Comparison of ENCODE assay signal across 9 cellular contexts in the genomic region with DNA sequence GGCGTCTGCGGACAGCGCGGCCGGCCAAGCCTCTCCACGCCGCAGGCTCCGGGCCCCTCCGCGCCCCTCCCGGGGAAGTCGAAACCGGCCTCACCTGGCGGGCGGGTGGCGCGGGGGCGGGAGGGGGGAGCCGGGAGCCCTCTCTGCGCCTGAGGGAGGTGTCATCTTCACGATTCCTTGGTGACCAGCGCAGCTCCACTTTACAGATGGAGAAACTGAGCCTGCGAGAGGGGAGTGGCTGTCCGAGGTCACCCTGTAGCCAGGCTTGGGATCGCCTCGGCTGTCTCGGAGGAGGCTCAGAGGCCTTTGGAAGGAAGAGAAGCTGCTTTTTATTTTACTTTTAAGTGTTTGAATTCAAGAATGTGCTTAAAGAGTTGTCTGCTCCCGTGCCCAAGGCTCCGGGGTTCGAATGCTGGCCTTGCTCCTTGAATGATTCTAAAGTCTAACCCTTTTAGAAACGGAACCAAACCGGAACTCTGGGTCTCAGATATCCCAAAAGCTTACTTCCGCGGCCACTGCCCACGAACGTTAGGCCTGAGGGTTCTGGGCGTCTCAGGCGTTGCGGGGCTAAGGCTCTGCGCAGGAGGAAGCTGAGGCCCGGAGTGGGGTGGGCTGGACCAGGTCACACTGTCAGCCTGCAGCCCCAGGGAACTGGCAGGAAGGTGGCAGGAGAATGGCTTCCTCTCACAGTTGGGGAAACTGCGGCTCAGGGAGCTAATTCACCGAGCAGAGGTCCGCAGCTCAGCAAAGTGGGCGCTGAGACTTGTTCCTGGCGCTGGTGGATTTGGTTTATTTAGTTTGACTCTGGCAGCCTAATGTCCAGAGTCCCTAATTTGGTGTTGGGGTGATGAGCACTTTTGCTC. TPM values are rescaled to one million over a fixed set of nuclear protein-coding genes. Genes with fewer than 3 reads are reported as not detected.
DNase-seq lines count a peak whose midpoint lies in the region; ATAC-seq and TF ChIP-seq lines count a peak whose summit lies in the region.
"Had no signal": no experiment of that assay in that cellular context is flagged by ENCODE, and none has a peak within 500 bp of the region (broad histone marks: within the 10 kb centered on the region; RNA-seq: fewer than 3 reads in every experiment).

No MANE protein-coding gene starts in this region.

- H3K36me3 ChIP-seq in DOHH2 (ENCODE audit: control insufficient read depth, low read length) (peaks cover 35% of the 10 kb centered on the region), left ventricle myocardium inferior (no peaks in the 10 kb centered on the region), spleen (peaks cover 0 to 6% (median 0%) of the 10 kb centered on the region in 6 donors)

- H3K27me3 ChIP-seq in DOHH2 (ENCODE audit: control insufficient read depth, low read length) (no peaks in the 10 kb centered on the region), left ventricle myocardium inferior (ENCODE audit: low read depth) (peaks cover 45% of the 10 kb centered on the region), spleen (replicated peaks in 1 of 7) (no peaks in the 10 kb centered on the region)

- 1 to 10% (median 6%) methylated on average over 14 to 46 of the region's 46 CpGs for WGBS in spleen, 5 donors

- H3K9me3 ChIP-seq in DOHH2 (ENCODE audit: control insufficient read depth, insufficient read depth, low read length) (no peaks in the 10 kb centered on the region), left ventricle myocardium inferior (replicated peaks) (no peaks in the 10 kb centered on the region), spleen (no peaks in the 10 kb centered on the region)

- H3K4me2 ChIP-seq in DOHH2 (ENCODE audit: low read length), result peak overlapping the region; percentile 94

- TF ChIP-seq POLR2A in spleen (IDR thresholded peaks at IDR 0.05), result no peak

- no peak for TF ChIP-seq CTCF in DOHH2 (IDR thresholded peaks at IDR 0.05; ENCODE audit: low read depth, low read length, poor library complexity, severe bottlenecking)
- TF ChIP-seq CTCF in left ventricle myocardium inferior (IDR thresholded peaks at IDR 0.05; ENCODE audit: borderline replicate concordance), result no peak
- TF ChIP-seq CTCF in spleen (IDR thresholded peaks at IDR 0.05 in 8 of 11, conservative IDR thresholded peaks at IDR 0.05 in 3 of 11), result no peak

- H3F3A ChIP-seq in DOHH2 (ENCODE audit: control insufficient read depth, insufficient read depth), result peaks cover 54% of the 10 kb centered on the region

- H3K27ac ChIP-seq in DOHH2 (ENCODE audit: low read depth, low read length) (peak overlapping the region; percentile 93), left ventricle myocardium inferior (replicated peaks) (no peak overlapping the region), spleen (peak overlapping the region; percentile 85 to 98 (median 93))

- peak; percentile 29 for DNase-seq in activated CD4-positive, alpha-beta T cell treated with anti-CD3 and anti-CD28 coated beads, Interleukin-2, amount 50 U/mL, for 1 hour
- no peak for DNase-seq in left ventricle myocardium inferior
- DNase-seq in spleen, result peak; percentile 89
- no peak for DNase-seq in ACHN
- no peak for DNase-seq in kidney glomerular epithelial cell (lab: John Stamatoyannopoulos, UW)
- DNase-seq in iPS-NIHi7 (ENCODE audit: extremely low spot score), result no peak

- H3K4me3 ChIP-seq in DOHH2 (ENCODE audit: low read length), result peak overlapping the region; percentile 87
- H3K4me3 ChIP-seq in left ventricle myocardium inferior, result peak overlapping the region; percentile 63
- H3K4me3 ChIP-seq in spleen, result peak overlapping the region; percentile 40 to 88 (median 60)

- ATAC-seq in HG02852 (IDR thresholded peaks at IDR 0.05; ENCODE audit: unreplicated experiment), result peak; percentile 26

- peaks cover 43% of the 10 kb centered on the region for H3K79me2 ChIP-seq in DOHH2 (ENCODE audit: control insufficient read depth, low read length)

- in situ Hi-C loops in ACHN (cut with HindIII; ENCODE audit: low pct_ligation_motif_present, low pct_unique_long_range_greater_than_20kb, low sequenced_read_pairs), result no loop called here

- H4K20me1 ChIP-seq in DOHH2 (ENCODE audit: control insufficient read depth, insufficient read depth, low read depth, low read length), result no peaks in the 10 kb centered on the region

- H3K4me1 ChIP-seq in DOHH2 (ENCODE audit: control insufficient read depth, low read length), result peaks cover 75% of the 10 kb centered on the region
- H3K4me1 ChIP-seq in left ventricle myocardium inferior, result peaks cover 25% of the 10 kb centered on the region
- peaks cover 44 to 96% (median 72%) of the 10 kb centered on the region in 6 donors for H3K4me1 ChIP-seq in spleen

- intact Hi-C loops in left ventricle myocardium inferior (cut with micrococcal nuclease) (no loop called here), spleen (cut with DNase I; ENCODE audit: low total_unique reads) (loop anchor here (10.0 kb wide), 1 partner anchor 55 kb away; no protein-coding TSS in a partner anchor)

- no peaks in the 10 kb centered on the region for H3K9me2 ChIP-seq in DOHH2 (replicated peaks; ENCODE audit: control insufficient read depth, low read length)

RNA-seq across cellular contexts. Expression of a gene that starts 0.8 kb away (rescaled TPM):
- total RNA-seq in left ventricle myocardium inferior (0.60 TPM), spleen (10 to 100 TPM; 27.6 to 54.8 (median 35.8) TPM)
- polyA plus RNA-seq in spleen, result 10 to 100 TPM; 50.4 to 68.8 (median 57.4) TPM
- total RNA-seq: endothelial cell of umbilical vein had no signal
- polyA plus RNA-seq: endothelial cell of umbilical vein had no signal

RNA-seq across cellular contexts. Expression of a gene that starts 36.7 kb away (rescaled TPM):
- total RNA-seq in left ventricle myocardium inferior (35.8 TPM), spleen (10 to 100 TPM; 32.8 to 78.8 (median 44.6) TPM)
- polyA plus RNA-seq in spleen, result 10 to 100 TPM; 21.7 to 38.9 (median 23.0) TPM

Comparison
In these comparisons a context has a peak if more than half of its experiments do, and no peak if none do; other contexts are left out.
1. DNase-seq: peak in activated CD4-positive, alpha-beta T cell treated with anti-CD3 and anti-CD28 coated beads, Interleukin-2, amount 50 U/mL, for 1 hour (single experiment) and spleen (single experiment); none in left ventricle myocardium inferior (single experiment), ACHN (single experiment), kidney glomerular epithelial cell (single experiment) and iPS-NIHi7 (single experiment).
2. RNA of a gene that starts 0.8 kb away (total RNA-seq): 27.6 to 54.8 TPM in spleen; 0.60 TPM in left ventricle myocardium inferior (single experiment); every median in the first group is over 10 times any median in the second.
3. Peak in every context shown above with its lines, with median percentiles within 50 percentile points of each other: H3K4me3 ChIP-seq.